In genomic region chr11:88179141-88179540, GRCh38 we compare ENCODE assay signal across 10 cellular contexts. TPM values are rescaled to one million over a fixed set of nuclear protein-coding genes. Genes with fewer than 3 reads are reported as not detected.
DNase-seq lines count a peak whose midpoint lies in the region; ATAC-seq, FAIRE-seq and TF ChIP-seq lines count a peak whose summit lies in the region.
"Had no signal": no experiment of that assay in that cellular context is flagged by ENCODE, and none has a peak within 500 bp of the region (broad histone marks: within the 10 kb centered on the region; RNA-seq: fewer than 3 reads in every experiment).

No MANE protein-coding gene starts in this region.

- ATAC-seq in GM18508 (IDR thresholded peaks at IDR 0.05; ENCODE audit: insufficient read depth, unreplicated experiment) (peak; percentile 74), GM21723 (IDR thresholded peaks at IDR 0.05; ENCODE audit: unreplicated experiment) (peak; percentile 53), pancreas (no peak)

- H3K4me3 ChIP-seq in esophagus squamous epithelium: no peak overlapping the region
- H3K4me3 ChIP-seq in pancreas: no peak overlapping the region

- H3K36me3 ChIP-seq in esophagus squamous epithelium (no peaks in the 10 kb centered on the region), pancreas (no peaks in the 10 kb centered on the region)
- H3K36me3 ChIP-seq: neutrophil had no signal

- TF ChIP-seq CTCF in esophagus squamous epithelium (IDR thresholded peaks at IDR 0.05) (no peak), pancreas (IDR thresholded peaks at IDR 0.05) (no peak)

- FAIRE-seq in pancreas (lab: Jason Lieb, UNC): no peak
- FAIRE-seq: colon had no signal

- peaks cover 8 to 99% (median 17%) of the 10 kb centered on the region in 3 donors for H3K4me1 ChIP-seq in esophagus squamous epithelium
- H3K4me1 ChIP-seq in pancreas: no peaks in the 10 kb centered on the region

- H3K9me3 ChIP-seq in esophagus squamous epithelium: no peaks in the 10 kb centered on the region
- no peaks in the 10 kb centered on the region for H3K9me3 ChIP-seq in pancreas
- H3K9me3 ChIP-seq: neutrophil had no signal

- intact Hi-C loops in esophagus squamous epithelium (cut with DNase I): no loop called here
- intact Hi-C loops in pancreas (cut with DNase I): no loop called here

- H3K27me3 ChIP-seq in esophagus squamous epithelium (no peaks in the 10 kb centered on the region), pancreas (no peaks in the 10 kb centered on the region)

- peak; percentile 14 for DNase-seq in HK-2 (ENCODE audit: unreplicated experiment)
- no peak for DNase-seq in esophagus squamous epithelium (lab: John Stamatoyannopoulos, UW)
- no peak for DNase-seq in SKM-1 treated with dmso at 0.1 percent for 144 hours (lab: John Stamatoyannopoulos, UW; ENCODE audit: unreplicated experiment)
- no peak for DNase-seq in T-helper 9 cell
- DNase-seq in GDM1 (lab: John Stamatoyannopoulos, UW): no peak
- DNase-seq in pancreas: no peak

- TF ChIP-seq POLR2A in esophagus squamous epithelium (IDR thresholded peaks at IDR 0.05): no peak

- WGBS in esophagus squamous epithelium, 2 donors: 29 to 32% methylated on average over 2 of the region's 2 CpGs
- 52 to 70% methylated on average over 2 of the region's 2 CpGs for WGBS in pancreas, 2 donors

- H3K27ac ChIP-seq in esophagus squamous epithelium: peak overlapping the region; percentile 40 to 82 (median 73)
- no peak overlapping the region for H3K27ac ChIP-seq in pancreas
- H3K27ac ChIP-seq: neutrophil had no signal

RNA-seq across cellular contexts. Expression of gene RAB38, which starts 3.9 kb away (rescaled TPM):
- total RNA-seq in esophagus squamous epithelium (100 to 1,000 TPM in 1 of 4 donors, 10 to 100 TPM in 3; 23.4 to 105 (median 65.1) TPM), pancreas (1 to 10 TPM in 4 of 6 donors, under 1 TPM in 2; 0.65 to 1.9 (median 1.5) TPM)
- under 1 TPM; 0.66 to 0.99 TPM for polyA plus RNA-seq in pancreas

Comparison
In these comparisons a context has a peak if more than half of its experiments do, and no peak if none do; other contexts are left out.
1. ATAC-seq: peak in GM18508 (single experiment) and GM21723 (single experiment); none in pancreas (0 of 4).
2. H3K27ac ChIP-seq: peak in esophagus squamous epithelium (4 of 4); none in pancreas (0 of 4).
3. RNA of gene RAB38, which starts 3.9 kb away (total RNA-seq): 23.4 to 105 TPM in esophagus squamous epithelium; 0.65 to 1.9 TPM in pancreas; every median in the first group is over 4 times any median in the second.